ENCODE assay signal across 16 cellular contexts in the genomic region with DNA sequence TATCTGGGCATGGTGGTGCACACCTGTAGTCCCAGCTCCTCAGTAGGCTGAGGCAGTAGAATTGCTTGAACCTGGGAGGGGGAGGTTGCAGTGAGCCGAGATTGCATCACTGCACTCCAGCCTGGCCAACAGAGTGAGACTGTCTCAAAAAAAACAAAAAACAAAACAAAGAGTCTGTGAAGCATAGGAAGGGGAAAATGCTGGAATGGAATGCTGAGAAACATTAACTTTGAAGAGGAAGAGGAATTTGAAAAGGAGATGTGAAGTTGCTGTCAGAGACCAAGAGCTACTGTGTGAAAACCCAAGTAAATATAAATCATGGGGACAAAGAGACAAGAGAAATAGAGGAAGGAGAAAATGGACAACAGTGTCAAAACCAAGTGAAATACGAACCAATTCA.
A peak's percentile ranks its signal among the peaks of the same experiment; 100 is the strongest.
DNase-seq lines count a peak whose midpoint lies in the region; ATAC-seq and TF ChIP-seq lines count a peak whose summit lies in the region.
"Had no signal": no experiment of that assay in that cellular context is flagged by ENCODE, and none has a peak within 500 bp of the region (broad histone marks: within the 10 kb centered on the region; RNA-seq: fewer than 3 reads in every experiment).

No MANE protein-coding gene starts in this region.

- no peak overlapping the region for H4K8ac ChIP-seq in mesenchymal stem cell (ENCODE audit: low read length)

- no peak overlapping the region for H4K91ac ChIP-seq in mesenchymal stem cell (ENCODE audit: low read length)

- no peak overlapping the region for H3K18ac ChIP-seq in mesenchymal stem cell (ENCODE audit: low read depth in 1 of 2, low read length in 2 of 2)

- H2BK15ac ChIP-seq in mesenchymal stem cell (ENCODE audit: low read depth, poor library complexity, severe bottlenecking): no peak overlapping the region

- H3K27ac ChIP-seq in GM23338 (ENCODE audit: low read depth): no peak overlapping the region
- H3K27ac ChIP-seq in mesenchymal stem cell (ENCODE audit: low read length, poor library complexity, severe bottlenecking): peak overlapping the region; percentile 83
- H3K27ac ChIP-seq: HL-60 had no signal

- H2BK12ac ChIP-seq in mesenchymal stem cell (ENCODE audit: low read length in 2 of 2): no peak overlapping the region

- H3K4me1 ChIP-seq in GM23338 (ENCODE audit: insufficient read depth) (no peaks in the 10 kb centered on the region), mesenchymal stem cell (ENCODE audit: control insufficient read depth, insufficient read depth, low read depth, low read length) (no peaks in the 10 kb centered on the region)
- H3K4me1 ChIP-seq: BE2C, Caco-2 had no signal

- ATAC-seq in GM23338: no peak

- H3F3A ChIP-seq in GM23338 (replicated peaks; ENCODE audit: low read depth): no peaks in the 10 kb centered on the region

- no peak overlapping the region for H2BK120ac ChIP-seq in mesenchymal stem cell (ENCODE audit: low read depth, low read length)

- H3K4me3 Mint-ChIP-seq in GM23338: no peak overlapping the region
- H3K4me3 Mint-ChIP-seq: CD4-positive, alpha-beta T cell; HFFc6 had no signal

- H2AK5ac ChIP-seq in mesenchymal stem cell (ENCODE audit: low read length, severe bottlenecking): no peak overlapping the region

- H3K9me2 ChIP-seq in GM23338 (ENCODE audit: insufficient read depth): no peaks in the 10 kb centered on the region

- H4K20me1 ChIP-seq in GM23338 (replicated peaks; ENCODE audit: insufficient read depth): no peaks in the 10 kb centered on the region

- peak overlapping the region; percentile 70; the same call in 1 of the 2 replicates for H2AFZ ChIP-seq in GM23338
- no peak overlapping the region for H2AFZ ChIP-seq in mesenchymal stem cell (ENCODE audit: low read depth, low read length)

- TF ChIP-seq CTCF in GM23338 (conservative IDR thresholded peaks at IDR 0.05; ENCODE audit: low read depth in 2 of 2) (no peak), kidney epithelial cell (IDR thresholded peaks at IDR 0.05; ENCODE audit: insufficient read depth, low read length, poor library complexity, severe bottlenecking) (no peak), GM10266 (IDR thresholded peaks at IDR 0.05; ENCODE audit: control insufficient read depth, insufficient read depth, low read depth, missing control alignments) (no peak)

- DNase-seq in GM23338 (ENCODE audit: low spot score) (no peak), kidney epithelial cell (ENCODE audit: low read depth) (peak; percentile 41), mesenchymal stem cell (no peak), CD1c-positive myeloid dendritic cell (ENCODE audit: extremely low spot score) (no peak), T1000 (lab: John Stamatoyannopoulos, UW) (no peak), GM10266 (ENCODE audit: extremely low spot score) (no peak)
- DNase-seq: BE2C; C1 segment of cervical spinal cord; CD4-positive, alpha-beta T cell; DMS153; DMS79; GDM1; HCEC 1CT; HFFc6 had no signal

- no peaks in the 10 kb centered on the region for H3K36me3 ChIP-seq in GM23338 (ENCODE audit: insufficient read depth)
- H3K36me3 ChIP-seq in kidney epithelial cell (ENCODE audit: control insufficient read depth, insufficient read depth, low read length): no peaks in the 10 kb centered on the region
- H3K36me3 ChIP-seq in mesenchymal stem cell (ENCODE audit: control insufficient read depth in 1 of 2, insufficient read depth in 2 of 2, low read depth in 1 of 2, low read length in 2 of 2): no peaks in the 10 kb centered on the region
- H3K36me3 ChIP-seq: BE2C had no signal

- H3K9me3 ChIP-seq in mesenchymal stem cell (ENCODE audit: control insufficient read depth, low read length): no peaks in the 10 kb centered on the region
- H3K9me3 ChIP-seq: BE2C, Caco-2 had no signal

- H2BK5ac ChIP-seq in mesenchymal stem cell (ENCODE audit: low read depth, low read length, poor library complexity, severe bottlenecking): no peak overlapping the region

- H3K4me2 ChIP-seq in GM23338 (no peak overlapping the region), mesenchymal stem cell (ENCODE audit: low read length, poor library complexity, severe bottlenecking) (no peak overlapping the region)

- H3K79me1 ChIP-seq in mesenchymal stem cell (replicated peaks; ENCODE audit: low read length, poor library complexity, severe bottlenecking): no peaks in the 10 kb centered on the region

- no peaks in the 10 kb centered on the region for H3K79me2 ChIP-seq in GM23338 (replicated peaks; ENCODE audit: insufficient read depth)

- no peaks in the 10 kb centered on the region for H3K27me3 ChIP-seq in GM23338 (ENCODE audit: insufficient read depth)
- H3K27me3 ChIP-seq in kidney epithelial cell (ENCODE audit: control insufficient read depth, insufficient read depth, low read length): no peaks in the 10 kb centered on the region
- H3K27me3 ChIP-seq in mesenchymal stem cell (ENCODE audit: control insufficient read depth in 1 of 2, insufficient read depth in 1 of 2, low read length in 2 of 2): no peaks in the 10 kb centered on the region
- H3K27me3 ChIP-seq: BE2C had no signal

- no peak overlapping the region for H3K14ac ChIP-seq in mesenchymal stem cell (ENCODE audit: low read length in 2 of 2)

- peaks cover 2% of the 10 kb centered on the region for H3K36me3 Mint-ChIP-seq in GM23338 (ENCODE audit: low read depth)

- 0 out of 2 replicates have a peak overlapping the region, but pooled peaks have one; percentile 16 for H3K27ac Mint-ChIP-seq in GM23338
- H3K27ac Mint-ChIP-seq: CD4-positive, alpha-beta T cell; HFFc6 had no signal

- H3K27me3 Mint-ChIP-seq in GM23338 (ENCODE audit: insufficient read depth, low read depth, poor library complexity): peaks cover 3% of the 10 kb centered on the region
- H3K27me3 Mint-ChIP-seq: CD4-positive, alpha-beta T cell had no signal

- H3K9ac ChIP-seq in mesenchymal stem cell (ENCODE audit: low read length): no peak overlapping the region

- H3K23ac ChIP-seq in mesenchymal stem cell (ENCODE audit: low read length in 2 of 2): no peak overlapping the region

- H3K4me3 ChIP-seq in GM23338 (no peak overlapping the region), kidney epithelial cell (ENCODE audit: low read depth, low read length) (no peak overlapping the region), mesenchymal stem cell (ENCODE audit: insufficient read depth in 1 of 2, low read depth in 1 of 2, low read length in 2 of 2) (no peak overlapping the region)

- no peaks in the 10 kb centered on the region; the same call in 2 of the 3 replicates for H3K4me1 Mint-ChIP-seq in GM23338

- WGBS in mesenchymal stem cell: 93% methylated on average over 1 of the region's 2 CpGs

- no peak overlapping the region for H3K4ac ChIP-seq in mesenchymal stem cell (ENCODE audit: low read depth in 1 of 2, low read length in 2 of 2)

- peaks cover 9% of the 10 kb centered on the region for H3K9me3 Mint-ChIP-seq in GM23338

TF ChIP-seq in GM23338, 12 proteins besides CTCF, POLR2A, EP300 and RAD21:
- TF ChIP-seq POLR2AphosphoS5 (IDR thresholded peaks at IDR 0.05; ENCODE audit: low read depth): no peak
